In the genomic region with DNA sequence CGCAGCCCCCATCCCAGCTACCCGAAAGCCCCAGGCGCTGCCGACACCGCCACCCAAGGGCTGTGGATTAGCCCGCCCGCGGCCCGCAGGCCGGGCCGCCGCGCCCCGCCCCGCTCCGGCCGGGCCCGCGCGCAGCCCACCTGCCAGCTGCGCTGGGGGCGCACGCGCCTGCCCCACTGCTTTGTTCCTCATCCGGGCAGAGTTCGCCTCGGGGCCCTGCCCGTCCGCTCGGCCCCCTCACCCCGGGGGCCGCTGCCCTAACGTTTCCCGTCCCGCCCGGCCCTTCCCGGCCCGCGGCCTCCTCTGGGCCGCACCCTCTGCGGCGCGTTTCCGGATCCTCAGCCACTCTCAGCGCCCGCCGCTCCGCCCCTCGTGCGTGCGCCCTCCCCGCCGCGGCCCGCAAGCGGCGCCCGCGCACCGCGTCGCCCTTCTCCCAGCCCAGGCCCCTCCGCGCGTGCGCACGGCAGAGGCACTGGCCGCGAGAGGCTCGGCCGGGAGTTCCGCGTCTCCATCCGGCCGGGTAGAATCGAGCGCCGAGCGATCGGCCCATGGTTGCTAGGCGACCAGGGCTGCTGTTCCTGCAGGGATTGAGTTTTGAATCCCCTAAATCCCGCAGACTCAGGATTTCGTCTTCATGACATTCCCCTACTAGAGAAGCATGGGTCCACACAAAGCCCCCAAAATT, we compare ENCODE assay signal across 1 cellular context.
TF ChIP-seq lines count a peak whose summit lies in the region.

A gene with protein sequence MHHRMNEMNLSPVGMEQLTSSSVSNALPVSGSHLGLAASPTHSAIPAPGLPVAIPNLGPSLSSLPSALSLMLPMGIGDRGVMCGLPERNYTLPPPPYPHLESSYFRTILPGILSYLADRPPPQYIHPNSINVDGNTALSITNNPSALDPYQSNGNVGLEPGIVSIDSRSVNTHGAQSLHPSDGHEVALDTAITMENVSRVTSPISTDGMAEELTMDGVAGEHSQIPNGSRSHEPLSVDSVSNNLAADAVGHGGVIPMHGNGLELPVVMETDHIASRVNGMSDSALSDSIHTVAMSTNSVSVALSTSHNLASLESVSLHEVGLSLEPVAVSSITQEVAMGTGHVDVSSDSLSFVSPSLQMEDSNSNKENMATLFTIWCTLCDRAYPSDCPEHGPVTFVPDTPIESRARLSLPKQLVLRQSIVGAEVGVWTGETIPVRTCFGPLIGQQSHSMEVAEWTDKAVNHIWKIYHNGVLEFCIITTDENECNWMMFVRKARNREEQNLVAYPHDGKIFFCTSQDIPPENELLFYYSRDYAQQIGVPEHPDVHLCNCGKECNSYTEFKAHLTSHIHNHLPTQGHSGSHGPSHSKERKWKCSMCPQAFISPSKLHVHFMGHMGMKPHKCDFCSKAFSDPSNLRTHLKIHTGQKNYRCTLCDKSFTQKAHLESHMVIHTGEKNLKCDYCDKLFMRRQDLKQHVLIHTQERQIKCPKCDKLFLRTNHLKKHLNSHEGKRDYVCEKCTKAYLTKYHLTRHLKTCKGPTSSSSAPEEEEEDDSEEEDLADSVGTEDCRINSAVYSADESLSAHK (minus strand): TSS at position 321 of the 685 bp plus-strand sequence. CDS start 622 bp downstream, outside the sequence.

TF ChIP-seq in WTC11, 78 proteins besides CTCF, POLR2A, EP300 and RAD21 (continued from another document):
- TF ChIP-seq, protein P1, sequence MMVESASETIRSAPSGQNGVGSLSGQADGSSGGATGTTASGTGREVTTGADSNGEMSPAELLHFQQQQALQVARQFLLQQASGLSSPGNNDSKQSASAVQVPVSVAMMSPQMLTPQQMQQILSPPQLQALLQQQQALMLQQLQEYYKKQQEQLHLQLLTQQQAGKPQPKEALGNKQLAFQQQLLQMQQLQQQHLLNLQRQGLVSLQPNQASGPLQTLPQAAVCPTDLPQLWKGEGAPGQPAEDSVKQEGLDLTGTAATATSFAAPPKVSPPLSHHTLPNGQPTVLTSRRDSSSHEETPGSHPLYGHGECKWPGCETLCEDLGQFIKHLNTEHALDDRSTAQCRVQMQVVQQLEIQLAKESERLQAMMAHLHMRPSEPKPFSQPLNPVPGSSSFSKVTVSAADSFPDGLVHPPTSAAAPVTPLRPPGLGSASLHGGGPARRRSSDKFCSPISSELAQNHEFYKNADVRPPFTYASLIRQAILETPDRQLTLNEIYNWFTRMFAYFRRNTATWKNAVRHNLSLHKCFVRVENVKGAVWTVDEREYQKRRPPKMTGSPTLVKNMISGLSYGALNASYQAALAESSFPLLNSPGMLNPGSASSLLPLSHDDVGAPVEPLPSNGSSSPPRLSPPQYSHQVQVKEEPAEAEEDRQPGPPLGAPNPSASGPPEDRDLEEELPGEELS (CRISPR knock-in tag; IDR thresholded peaks at IDR 0.05): 0 out of 2 replicates have a peak, but pooled peaks have one; percentile 68
- TF ChIP-seq, protein P2, sequence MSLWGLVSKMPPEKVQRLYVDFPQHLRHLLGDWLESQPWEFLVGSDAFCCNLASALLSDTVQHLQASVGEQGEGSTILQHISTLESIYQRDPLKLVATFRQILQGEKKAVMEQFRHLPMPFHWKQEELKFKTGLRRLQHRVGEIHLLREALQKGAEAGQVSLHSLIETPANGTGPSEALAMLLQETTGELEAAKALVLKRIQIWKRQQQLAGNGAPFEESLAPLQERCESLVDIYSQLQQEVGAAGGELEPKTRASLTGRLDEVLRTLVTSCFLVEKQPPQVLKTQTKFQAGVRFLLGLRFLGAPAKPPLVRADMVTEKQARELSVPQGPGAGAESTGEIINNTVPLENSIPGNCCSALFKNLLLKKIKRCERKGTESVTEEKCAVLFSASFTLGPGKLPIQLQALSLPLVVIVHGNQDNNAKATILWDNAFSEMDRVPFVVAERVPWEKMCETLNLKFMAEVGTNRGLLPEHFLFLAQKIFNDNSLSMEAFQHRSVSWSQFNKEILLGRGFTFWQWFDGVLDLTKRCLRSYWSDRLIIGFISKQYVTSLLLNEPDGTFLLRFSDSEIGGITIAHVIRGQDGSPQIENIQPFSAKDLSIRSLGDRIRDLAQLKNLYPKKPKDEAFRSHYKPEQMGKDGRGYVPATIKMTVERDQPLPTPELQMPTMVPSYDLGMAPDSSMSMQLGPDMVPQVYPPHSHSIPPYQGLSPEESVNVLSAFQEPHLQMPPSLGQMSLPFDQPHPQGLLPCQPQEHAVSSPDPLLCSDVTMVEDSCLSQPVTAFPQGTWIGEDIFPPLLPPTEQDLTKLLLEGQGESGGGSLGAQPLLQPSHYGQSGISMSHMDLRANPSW (CRISPR knock-in tag; conservative IDR thresholded peaks at IDR 0.05; ENCODE audit: low read depth): 0 out of 2 replicates have a peak, but pooled peaks have one; percentile 67
- TF ChIP-seq FOXP1 (CRISPR knock-in tag; IDR thresholded peaks at IDR 0.05; ENCODE audit: borderline replicate concordance): 0 out of 2 replicates have a peak, but pooled peaks have one; percentile 50
- TF ChIP-seq, protein P3, sequence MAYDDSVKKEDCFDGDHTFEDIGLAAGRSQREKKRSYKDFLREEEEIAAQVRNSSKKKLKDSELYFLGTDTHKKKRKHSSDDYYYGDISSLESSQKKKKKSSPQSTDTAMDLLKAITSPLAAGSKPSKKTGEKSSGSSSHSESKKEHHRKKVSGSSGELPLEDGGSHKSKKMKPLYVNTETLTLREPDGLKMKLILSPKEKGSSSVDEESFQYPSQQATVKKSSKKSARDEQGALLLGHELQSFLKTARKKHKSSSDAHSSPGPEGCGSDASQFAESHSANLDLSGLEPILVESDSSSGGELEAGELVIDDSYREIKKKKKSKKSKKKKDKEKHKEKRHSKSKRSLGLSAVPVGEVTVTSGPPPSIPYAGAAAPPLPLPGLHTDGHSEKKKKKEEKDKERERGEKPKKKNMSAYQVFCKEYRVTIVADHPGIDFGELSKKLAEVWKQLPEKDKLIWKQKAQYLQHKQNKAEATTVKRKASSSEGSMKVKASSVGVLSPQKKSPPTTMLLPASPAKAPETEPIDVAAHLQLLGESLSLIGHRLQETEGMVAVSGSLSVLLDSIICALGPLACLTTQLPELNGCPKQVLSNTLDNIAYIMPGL (CRISPR knock-in tag; IDR thresholded peaks at IDR 0.05): peak; percentile 65
- TF ChIP-seq IRF2 (CRISPR knock-in tag; IDR thresholded peaks at IDR 0.05; ENCODE audit: borderline replicate concordance, low read depth): no peak
- TF ChIP-seq, protein P4, sequence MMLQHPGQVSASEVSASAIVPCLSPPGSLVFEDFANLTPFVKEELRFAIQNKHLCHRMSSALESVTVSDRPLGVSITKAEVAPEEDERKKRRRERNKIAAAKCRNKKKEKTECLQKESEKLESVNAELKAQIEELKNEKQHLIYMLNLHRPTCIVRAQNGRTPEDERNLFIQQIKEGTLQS (CRISPR knock-in tag; conservative IDR thresholded peaks at IDR 0.05): no peak
- TF ChIP-seq JAZF1 (CRISPR knock-in tag; IDR thresholded peaks at IDR 0.05): no peak
- TF ChIP-seq ZNF232 (CRISPR knock-in tag; IDR thresholded peaks at IDR 0.05): peak; percentile 45; the same call in 1 of the 2 replicates
- no peak for TF ChIP-seq PRRX2 (CRISPR knock-in tag; IDR thresholded peaks at IDR 0.05)
- peak; percentile 85 for TF ChIP-seq SP1 (CRISPR knock-in tag; conservative IDR thresholded peaks at IDR 0.05)
- TF ChIP-seq, protein P5, sequence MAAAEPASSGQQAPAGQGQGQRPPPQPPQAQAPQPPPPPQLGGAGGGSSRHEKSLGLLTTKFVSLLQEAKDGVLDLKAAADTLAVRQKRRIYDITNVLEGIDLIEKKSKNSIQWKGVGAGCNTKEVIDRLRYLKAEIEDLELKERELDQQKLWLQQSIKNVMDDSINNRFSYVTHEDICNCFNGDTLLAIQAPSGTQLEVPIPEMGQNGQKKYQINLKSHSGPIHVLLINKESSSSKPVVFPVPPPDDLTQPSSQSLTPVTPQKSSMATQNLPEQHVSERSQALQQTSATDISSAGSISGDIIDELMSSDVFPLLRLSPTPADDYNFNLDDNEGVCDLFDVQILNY (CRISPR knock-in tag; IDR thresholded peaks at IDR 0.05): peak; percentile 69
